Comparison of ENCODE assay signal across 16 cellular contexts in the genomic region with DNA sequence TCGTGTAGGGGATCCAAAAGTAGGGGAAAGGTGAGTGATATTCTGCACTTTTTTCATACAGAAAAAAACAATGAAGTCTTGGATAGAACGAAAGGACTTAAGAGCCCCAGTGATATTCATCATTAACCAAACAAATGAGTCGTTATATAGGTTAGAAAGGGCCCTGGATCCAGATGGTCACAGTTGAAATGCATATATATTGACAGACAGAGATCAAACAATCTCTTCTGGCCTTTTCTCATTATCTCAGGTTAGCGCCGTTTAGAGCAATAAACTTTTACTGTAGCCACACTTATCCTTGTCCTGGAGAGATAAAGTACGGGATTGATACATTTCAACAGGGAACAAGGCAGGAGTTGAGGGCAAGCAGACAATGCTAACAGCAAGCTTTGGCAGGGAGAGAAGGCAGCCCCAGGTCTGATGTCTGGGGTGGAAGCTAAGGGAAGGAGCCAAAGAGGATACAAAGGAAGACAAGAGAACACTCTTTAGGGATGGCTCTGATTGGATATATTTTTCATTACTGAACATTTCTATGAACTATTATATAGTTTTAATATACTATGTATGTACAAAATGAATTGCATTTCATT.
"Had no signal": no experiment of that assay in that cellular context is flagged by ENCODE, and none has a peak within 500 bp of the region (broad histone marks: within the 10 kb centered on the region; RNA-seq: fewer than 3 reads in every experiment).

No MANE protein-coding gene starts in this region.

- H3K4me1 ChIP-seq: breast epithelium, colonic mucosa, esophagus squamous epithelium, pancreas, thyroid gland had no signal

- DNase-seq: activated CD4-positive, alpha-beta memory T cell treated with anti-CD3 and anti-CD28 coated beads for 36 hours; activated gamma-delta T cell treated with Interleukin-2 at 50 U/mL for 16 hours; activated naive CD8-positive, alpha-beta T cell treated with anti-CD3 and anti-CD28 coated beads for 36 hours; activated T-cell treated with anti-CD3 and anti-CD28 coated beads, Interleukin-2, amount 50 U/mL, for 4 hours; colonic mucosa; esophagus squamous epithelium; foreskin keratinocyte; mesendoderm; pancreas; stimulated activated CD4-positive, alpha-beta T cell treated with anti-CD3 and anti-CD28 coated beads, Interleukin-15, amount 100 ng/mL, for 24 hours; stimulated activated CD4-positive, alpha-beta T cell treated with anti-CD3 and anti-CD28 coated beads, Interleukin-4, amount 100 ng/mL, for 24 hours; SW 1271; thyroid gland had no signal

- ATAC-seq: activated CD4-positive, CD25-positive, alpha-beta regulatory T cell treated with anti-CD3 and anti-CD28 coated beads, Interleukin-2, amount 50 U/mL, for 24 hours; activated T-cell treated with anti-CD3 and anti-CD28 coated beads, Interleukin-2, amount 50 U/mL, for 4 hours; foreskin keratinocyte; left lobe of liver; pancreas had no signal

- H3K27me3 ChIP-seq: breast epithelium, colonic mucosa, esophagus squamous epithelium, foreskin keratinocyte, pancreas, thyroid gland had no signal

- H3K9me3 ChIP-seq: breast epithelium, colonic mucosa, esophagus squamous epithelium, pancreas, thyroid gland had no signal

- H3K36me3 ChIP-seq: colonic mucosa had no signal

- H3K4me3 ChIP-seq: breast epithelium, colonic mucosa, esophagus squamous epithelium, pancreas, thyroid gland had no signal

- FAIRE-seq: pancreas had no signal

- H3K27ac ChIP-seq: colonic mucosa, esophagus squamous epithelium, foreskin keratinocyte, pancreas, thyroid gland had no signal
